8 cellular contexts compared by ENCODE assay signal in genomic region chr15:72155635-72156616, GRCh38. TPM values are rescaled to one million over a fixed set of nuclear protein-coding genes. Genes with fewer than 3 reads are reported as not detected.
A peak's percentile ranks its signal among the peaks of the same experiment; 100 is the strongest.
DNase-seq lines count a peak whose midpoint lies in the region; ATAC-seq, FAIRE-seq and TF ChIP-seq lines count a peak whose summit lies in the region.

No MANE protein-coding gene starts in this region.

- no peak for TF ChIP-seq CTCF in activated B cell treated with CpG ODN at 0.5 μM for 24 hours (IDR thresholded peaks at IDR 0.05)

- CTCF ChIA-PET in activated B cell treated with CpG ODN at 0.5 μM for 24 hours (lab: Charles Lee): interaction anchor here (0.7 to 2.8 kb wide), 21 partner anchors 10 to 706 kb away, joined by 3 to 50 read pairs (median 3); no protein-coding TSS in a partner anchor

- H3K27ac Mint-ChIP-seq in activated B cell treated with CpG ODN at 0.5 μM for 24 hours: no peak overlapping the region

- no peaks in the 10 kb centered on the region for H3K27me3 Mint-ChIP-seq in activated B cell treated with CpG ODN at 0.5 μM for 24 hours

- ATAC-seq in HG02970 (IDR thresholded peaks at IDR 0.05; ENCODE audit: low FRiP score, unreplicated experiment) (peak; percentile 75), activated B cell treated with CpG ODN at 0.5 μM for 24 hours (ENCODE audit: low read depth) (peak; percentile 85), HG02840 (IDR thresholded peaks at IDR 0.05; ENCODE audit: low FRiP score, unreplicated experiment) (no peak)

- peaks cover 6% of the 10 kb centered on the region for H3K4me1 Mint-ChIP-seq in activated B cell treated with CpG ODN at 0.5 μM for 24 hours

- H3K9me3 Mint-ChIP-seq in activated B cell treated with CpG ODN at 0.5 μM for 24 hours: no peaks in the 10 kb centered on the region

- POLR2A ChIA-PET in activated B cell treated with CpG ODN at 0.5 μM for 24 hours (lab: Charles Lee): no interaction called here

- no peaks in the 10 kb centered on the region for H3K36me3 Mint-ChIP-seq in activated B cell treated with CpG ODN at 0.5 μM for 24 hours (ENCODE audit: low read depth)

- peak; percentile 83 for DNase-seq in EL
- peak; percentile 84 for DNase-seq in NCI-H2171 treated with DMSO at 0.1 percent for 48 hours (lab: John Stamatoyannopoulos, UW)
- peak; percentile 69 for DNase-seq in activated B cell treated with CpG ODN at 0.5 μM for 24 hours
- DNase-seq in central memory CD4-positive, alpha-beta T cell: peak; percentile 59
- peak; percentile 65 to 80 for DNase-seq in stimulated activated CD4-positive, alpha-beta T cell treated with anti-CD3 and anti-CD28 coated beads, Interleukin-12 subunit alpha, Interleukin-12 subunit beta, amount 100 ng/mL, for 24 hours (ENCODE audit: low read depth in 2 of 2)

- peak overlapping the region; percentile 82 for H3K4me3 Mint-ChIP-seq in activated B cell treated with CpG ODN at 0.5 μM for 24 hours

- intact Hi-C loops in activated B cell treated with CpG ODN at 0.5 μM for 24 hours (cut with micrococcal nuclease): loop anchor here (1.0 to 10.0 kb wide), 5 partner anchors 113 to 711 kb away; no protein-coding TSS in a partner anchor

- peak; percentile 76 for FAIRE-seq in islet of Langerhans (lab: Jason Lieb, UNC)

RNA-seq across cellular contexts. Expression of gene SENP8, which starts 37.7 kb away (rescaled TPM):
- total RNA-seq in activated B cell treated with CpG ODN at 0.5 μM for 24 hours: 1.1 and 1.6 TPM in 2 replicates

RNA-seq across cellular contexts. Expression of gene MYO9A, which starts 38.0 kb away (rescaled TPM):
- total RNA-seq in activated B cell treated with CpG ODN at 0.5 μM for 24 hours: 39.4 and 50.6 TPM in 2 replicates

RNA-seq across cellular contexts. Expression of gene GRAMD2A, which starts 41.7 kb away (rescaled TPM):
- not detected in 2 replicates for total RNA-seq in activated B cell treated with CpG ODN at 0.5 μM for 24 hours
